Comparison of ENCODE assay signal across 8 cellular contexts in the genomic region with DNA sequence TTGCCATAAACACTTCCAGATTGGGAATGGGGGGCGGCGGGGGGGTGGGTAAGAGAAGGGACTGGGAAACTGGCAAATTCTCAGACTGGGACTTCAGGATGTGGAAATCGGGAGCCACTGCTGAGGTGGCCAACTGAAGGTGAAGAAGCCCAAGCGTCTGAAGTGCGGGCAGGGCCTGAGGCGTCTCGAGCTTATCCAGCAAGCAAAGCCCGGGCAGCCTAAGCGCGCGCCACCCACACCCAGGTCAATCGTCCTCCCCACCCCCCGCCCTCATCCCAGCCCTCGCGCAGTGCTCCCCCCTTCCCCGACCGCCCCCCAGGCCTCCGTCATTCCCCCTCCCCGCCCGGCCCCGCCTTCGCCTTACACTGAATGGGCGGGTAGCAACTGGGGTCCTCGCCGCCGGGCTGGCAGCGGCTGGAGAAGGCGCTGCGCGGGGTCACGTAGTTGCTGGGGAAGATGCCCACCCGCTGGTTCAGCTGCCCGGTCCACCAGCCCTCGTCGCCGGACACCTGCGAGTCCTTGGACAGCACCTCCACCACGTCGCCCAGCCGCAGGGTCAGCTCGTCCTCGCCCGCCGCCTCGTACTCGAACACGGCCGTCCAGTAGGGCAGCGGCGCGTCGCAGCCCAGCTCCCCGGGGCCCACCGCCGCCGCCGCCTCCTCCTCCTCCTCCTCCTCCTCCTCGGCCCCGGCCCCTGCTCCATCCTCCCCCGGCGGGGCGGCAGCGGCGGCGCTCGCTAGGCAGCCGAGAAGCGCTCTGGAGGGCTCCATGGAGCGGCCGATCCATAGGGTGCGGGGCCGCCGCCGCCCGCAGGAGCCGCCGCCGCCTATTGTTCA. TPM values are rescaled to one million over a fixed set of nuclear protein-coding genes. Genes with fewer than 3 reads are reported as not detected.
DNase-seq lines count a peak whose midpoint lies in the region; ATAC-seq, FAIRE-seq and TF ChIP-seq lines count a peak whose summit lies in the region.

No MANE protein-coding gene starts in this region.

- H3K27ac ChIP-seq in duodenal mucosa (ENCODE audit: low read depth, low read length) = peak overlapping the region; percentile 13
- H3K27ac ChIP-seq in mucosa of rectum (ENCODE audit: low read depth in 2 of 2, low read length in 2 of 2) = peak overlapping the region; percentile 75 to 83
- peak overlapping the region; percentile 14 to 71 for H3K27ac ChIP-seq in testis

- H3K9me3 ChIP-seq in duodenal mucosa (ENCODE audit: control insufficient read depth in 1 of 2, low read length in 2 of 2) (no peaks in the 10 kb centered on the region), mucosa of rectum (ENCODE audit: control insufficient read depth in 2 of 2, low read length in 2 of 2) (no peaks in the 10 kb centered on the region), testis (no peaks in the 10 kb centered on the region)

- no peak for FAIRE-seq in RCC 7860 (lab: Jason Lieb, UNC)

- H3K9ac ChIP-seq in duodenal mucosa (ENCODE audit: low read depth in 1 of 2, low read length in 2 of 2) (peak overlapping the region; percentile 31 to 52), mucosa of rectum (ENCODE audit: low read depth in 1 of 2, low read length in 2 of 2) (peak overlapping the region; percentile 48 to 80)

- TF ChIP-seq CTCF in testis (IDR thresholded peaks at IDR 0.05) = no peak

- intact Hi-C loops in testis (cut with DNase I; ENCODE audit: low total_unique reads) = no loop called here

- H3K4me3 ChIP-seq in duodenal mucosa (ENCODE audit: low read depth in 1 of 2, low read length in 2 of 2) (peak overlapping the region; percentile 49 to 86), mucosa of rectum (ENCODE audit: low read length in 2 of 2) (peak overlapping the region; percentile 70 to 71), testis (peak overlapping the region; percentile 69 to 79)

- peak; percentile 13 for ATAC-seq in GM21529 (IDR thresholded peaks at IDR 0.05; ENCODE audit: unreplicated experiment)

- H3K36me3 ChIP-seq in duodenal mucosa (ENCODE audit: control insufficient read depth in 1 of 2, insufficient read depth in 2 of 2, low read length in 2 of 2) (no peaks in the 10 kb centered on the region), mucosa of rectum (ENCODE audit: control insufficient read depth in 2 of 2, insufficient read depth in 2 of 2, low read length in 2 of 2) (no peaks in the 10 kb centered on the region), testis (ENCODE audit: low read depth, missing control alignments) (no peaks in the 10 kb centered on the region)

- DNase-seq in COLO668 (lab: John Stamatoyannopoulos, UW; ENCODE audit: unreplicated experiment) (peak; percentile 62), HuH-7.5 (ENCODE audit: low spot score) (peak; percentile 31), testis (peak; percentile 41), RCC 7860 (ENCODE audit: low spot score) (no peak)
- DNase-seq in activated CD4-positive, alpha-beta T cell treated with anti-CD3 and anti-CD28 coated beads for 4 hours = peak; percentile 39 to 43

- WGBS in testis, 2 donors = 0 to 2% methylated on average over 19 to 65 of the region's 78 CpGs

- peaks cover 0 to 10% of the 10 kb centered on the region in 2 donors for H3K27me3 ChIP-seq in duodenal mucosa (ENCODE audit: control insufficient read depth in 1 of 2, insufficient read depth in 2 of 2, low read length in 2 of 2)
- no peaks in the 10 kb centered on the region for H3K27me3 ChIP-seq in mucosa of rectum (ENCODE audit: control insufficient read depth in 2 of 2, insufficient read depth in 2 of 2, low read length in 2 of 2)
- no peaks in the 10 kb centered on the region for H3K27me3 ChIP-seq in testis

- TF ChIP-seq POLR2A in testis (IDR thresholded peaks at IDR 0.05) = no peak

- H3K4me1 ChIP-seq in duodenal mucosa (ENCODE audit: control insufficient read depth in 1 of 2, insufficient read depth in 2 of 2, low read length in 2 of 2) (peaks cover 8 to 15% of the 10 kb centered on the region in 2 donors), mucosa of rectum (ENCODE audit: control insufficient read depth in 2 of 2, insufficient read depth in 2 of 2, low read length in 2 of 2) (peaks cover 4 to 8% of the 10 kb centered on the region in 2 donors), testis (no peaks in the 10 kb centered on the region)

RNA-seq across cellular contexts. Expression of a gene that starts 0.7 kb away (rescaled TPM):
- total RNA-seq in testis = 10 to 100 TPM; 17.4 to 22.5 TPM
- polyA plus RNA-seq in testis (ENCODE audit: insufficient read depth, low read depth, low replicate concordance) = 18.0 TPM

Comparison
In these comparisons a context has a peak if more than half of its experiments do, and no peak if none do; other contexts are left out.
1. H3K27ac ChIP-seq: peak in every context shown above with its lines; median percentile 79 in mucosa of rectum; 42 in testis; 13 in duodenal mucosa.